Comparison of ENCODE assay signal across 8 cellular contexts in the genomic region with DNA sequence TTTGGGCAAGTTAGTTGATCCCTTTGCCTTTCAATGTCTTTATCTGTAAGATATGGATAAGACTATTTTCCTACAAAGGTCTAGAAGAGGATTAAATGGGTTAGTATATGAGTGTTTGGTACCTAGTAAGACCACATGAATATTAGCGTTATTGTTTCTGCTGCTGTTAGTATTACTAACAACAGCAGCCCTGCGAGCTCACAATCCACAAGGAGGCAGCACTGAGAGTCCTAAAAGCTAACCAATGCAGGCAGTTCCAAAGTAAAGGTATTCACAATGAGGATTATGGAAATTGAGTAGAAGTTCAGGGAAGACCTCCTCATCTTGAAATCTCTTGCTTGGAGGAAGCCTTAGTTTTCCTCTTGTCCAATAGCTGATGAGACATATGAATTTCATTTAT.
DNase-seq lines count a peak whose midpoint lies in the region; ATAC-seq, FAIRE-seq and TF ChIP-seq lines count a peak whose summit lies in the region.

No MANE protein-coding gene starts in this region.

- H3K4me2 ChIP-seq in H1 (ENCODE audit: insufficient read depth in 1 of 2, low read depth in 2 of 2, low read length in 2 of 2): no peak overlapping the region

- peaks cover 3% of the 10 kb centered on the region for H3K9me3 Mint-ChIP-seq in activated CD8-positive, alpha-beta T cell treated with anti-CD3 and anti-CD28 coated beads for 36 hours
- H3K9me3 Mint-ChIP-seq in activated CD8-positive, alpha-beta T cell treated with anti-CD3 and anti-CD28 coated beads, Interleukin-2, amount 10 ng/mL, durations not matched to agents 7 days and 5 days (ENCODE audit: insufficient read depth): no peaks in the 10 kb centered on the region
- no peaks in the 10 kb centered on the region for H3K9me3 Mint-ChIP-seq in activated naive CD8-positive, alpha-beta T cell treated with anti-CD3 and anti-CD28 coated beads for 36 hours

- H3K4me1 ChIP-seq in H1 (replicated peaks in 1 of 4; ENCODE audit: control insufficient read depth in 3 of 4, insufficient read depth in 4 of 4, low read length in 3 of 4) (no peaks in the 10 kb centered on the region), small intestine (ENCODE audit: control insufficient read depth in 2 of 2, insufficient read depth in 1 of 2, low read depth in 1 of 2, low read length in 1 of 2) (no peaks in the 10 kb centered on the region)

- no peak overlapping the region for H4K8ac ChIP-seq in H1 (ENCODE audit: extremely low read depth, insufficient read depth, low read length)

- H3K79me1 ChIP-seq in H1 (ENCODE audit: low read depth, low read length): no peaks in the 10 kb centered on the region

- no peak overlapping the region for H4K5ac ChIP-seq in H1 (ENCODE audit: insufficient read length, low read depth, low read length)

- H3K23me2 ChIP-seq in H1 (ENCODE audit: low read depth, low read length): no peaks in the 10 kb centered on the region; the same call in 1 of the 2 replicates

- no peak overlapping the region for H3K4me3 ChIP-seq in NB4 (ENCODE audit: low read depth, low read length)
- H3K4me3 ChIP-seq in H1 (ENCODE audit: extremely low read depth in 1 of 4, insufficient read depth in 2 of 4, low read depth in 3 of 4, low read length in 4 of 4): no peak overlapping the region
- no peak overlapping the region for H3K4me3 ChIP-seq in small intestine (ENCODE audit: low read depth in 1 of 2, low read length in 2 of 2)

- H3K27ac ChIP-seq in H1 (ENCODE audit: low read depth, low read length): no peak overlapping the region
- no peak overlapping the region for H3K27ac ChIP-seq in small intestine (ENCODE audit: low read depth in 1 of 2, low read length in 1 of 2)

- no peak for TF ChIP-seq EP300 in H1 (IDR thresholded peaks at IDR 0.05; ENCODE audit: borderline replicate concordance in 1 of 2, low read depth in 2 of 2, low read length in 2 of 2)

- peak; percentile 13 for DNase-seq in activated CD8-positive, alpha-beta T cell treated with anti-CD3 and anti-CD28 coated beads for 36 hours
- no peak for DNase-seq in activated CD8-positive, alpha-beta T cell treated with anti-CD3 and anti-CD28 coated beads, Interleukin-2, amount 10 ng/mL, durations not matched to agents 7 days and 5 days
- DNase-seq in NB4 (ENCODE audit: low read depth) (peak; percentile 39), H1 (ENCODE audit: low read depth in 1 of 2, low spot score in 2 of 2) (peak in 1 of 2 experiments; percentile 52), small intestine (peak; percentile 7), NCI-H345 (lab: John Stamatoyannopoulos, UW) (no peak), mucosa of gallbladder (ENCODE audit: low spot score) (no peak)
- DNase-seq in activated naive CD8-positive, alpha-beta T cell treated with anti-CD3 and anti-CD28 coated beads for 36 hours: no peak

- H3K36me3 ChIP-seq in H1 (ENCODE audit: control insufficient read depth in 2 of 4, insufficient read depth in 4 of 4, low read length in 3 of 4) (no peaks in the 10 kb centered on the region), small intestine (ENCODE audit: control insufficient read depth in 2 of 2, insufficient read depth in 2 of 2, low read length in 2 of 2) (no peaks in the 10 kb centered on the region)

- H3K27ac Mint-ChIP-seq in activated CD8-positive, alpha-beta T cell treated with anti-CD3 and anti-CD28 coated beads for 36 hours: no peak overlapping the region
- H3K27ac Mint-ChIP-seq in activated CD8-positive, alpha-beta T cell treated with anti-CD3 and anti-CD28 coated beads, Interleukin-2, amount 10 ng/mL, durations not matched to agents 7 days and 5 days: no peak overlapping the region
- no peak overlapping the region for H3K27ac Mint-ChIP-seq in activated naive CD8-positive, alpha-beta T cell treated with anti-CD3 and anti-CD28 coated beads for 36 hours

- H3K56ac ChIP-seq in H1 (replicated peaks; ENCODE audit: insufficient read length, low read depth, low read length): no peak overlapping the region

- no peak overlapping the region for H3K18ac ChIP-seq in H1 (ENCODE audit: extremely low read depth, low read length)

- no peak overlapping the region for H3K9ac ChIP-seq in H1 (replicated peaks in 1 of 4; ENCODE audit: extremely low read depth in 1 of 4, low read depth in 3 of 4, low read length in 3 of 4)

- intact Hi-C loops in activated CD8-positive, alpha-beta T cell treated with anti-CD3 and anti-CD28 coated beads for 36 hours (cut with micrococcal nuclease): no loop called here

- H3K27me3 Mint-ChIP-seq in activated CD8-positive, alpha-beta T cell treated with anti-CD3 and anti-CD28 coated beads for 36 hours: no peaks in the 10 kb centered on the region
- H3K27me3 Mint-ChIP-seq in activated CD8-positive, alpha-beta T cell treated with anti-CD3 and anti-CD28 coated beads, Interleukin-2, amount 10 ng/mL, durations not matched to agents 7 days and 5 days (ENCODE audit: low read depth): no peaks in the 10 kb centered on the region
- H3K27me3 Mint-ChIP-seq in activated naive CD8-positive, alpha-beta T cell treated with anti-CD3 and anti-CD28 coated beads for 36 hours: no peaks in the 10 kb centered on the region

- no peak overlapping the region for H2BK15ac ChIP-seq in H1 (ENCODE audit: low read length)

- no peaks in the 10 kb centered on the region for H3K79me2 ChIP-seq in H1 (ENCODE audit: control insufficient read depth in 1 of 2, insufficient read depth in 2 of 2, low read length in 2 of 2)

- 59% methylated on average over 2 of the region's 2 CpGs; no CpG with 5 or more reads in 1 of the 2 experiments for WGBS in H1 (ENCODE audit: extremely low coverage in 1 of 2, insufficient coverage in 1 of 2, insufficient read length in 1 of 2, insufficient replicate concordance in 2 of 2, low coverage in 1 of 2, low lambda C conversion rate in 2 of 2, missing lambda C conversion rate in 1 of 2), 2 experiments
- 52 to 64% (median 53%) methylated on average over 2 of the region's 2 CpGs for WGBS in small intestine, 3 donors

- H2AK5ac ChIP-seq in H1 (ENCODE audit: low read depth, low read length): no peak overlapping the region

- H2BK20ac ChIP-seq in H1 (ENCODE audit: low read length): no peak overlapping the region

- no peak overlapping the region for H3K4me3 Mint-ChIP-seq in activated CD8-positive, alpha-beta T cell treated with anti-CD3 and anti-CD28 coated beads for 36 hours
- no peak overlapping the region for H3K4me3 Mint-ChIP-seq in activated CD8-positive, alpha-beta T cell treated with anti-CD3 and anti-CD28 coated beads, Interleukin-2, amount 10 ng/mL, durations not matched to agents 7 days and 5 days
- no peak overlapping the region for H3K4me3 Mint-ChIP-seq in activated naive CD8-positive, alpha-beta T cell treated with anti-CD3 and anti-CD28 coated beads for 36 hours

- no peak for TF ChIP-seq CTCF in activated CD8-positive, alpha-beta T cell treated with anti-CD3 and anti-CD28 coated beads for 36 hours (IDR thresholded peaks at IDR 0.05)
- TF ChIP-seq CTCF in NB4 (IDR thresholded peaks at IDR 0.05; ENCODE audit: low read depth, low read length) (peak; percentile 77), H1 (IDR thresholded peaks at IDR 0.05; ENCODE audit: control extremely low read depth in 1 of 3, insufficient read depth in 1 of 3, low read depth in 1 of 3, low read length in 3 of 3) (peak in 2 of 3 experiments; percentile 63 to 79; a peak in 3 of 4 replicates)

- H3K9me3 ChIP-seq in H1 (ENCODE audit: insufficient read depth in 2 of 2, low read depth in 1 of 2, low read length in 1 of 2) (no peaks in the 10 kb centered on the region), small intestine (ENCODE audit: control insufficient read depth, low read depth) (no peaks in the 10 kb centered on the region)

- H3K14ac ChIP-seq in H1 (ENCODE audit: insufficient read length): no peak overlapping the region

- ATAC-seq in activated CD8-positive, alpha-beta T cell treated with anti-CD3 and anti-CD28 coated beads for 36 hours: no peak
- no peak for ATAC-seq in activated CD8-positive, alpha-beta T cell treated with anti-CD3 and anti-CD28 coated beads, Interleukin-2, amount 10 ng/mL, durations not matched to agents 7 days and 5 days

- TF ChIP-seq POLR2A in NB4 (IDR thresholded peaks at IDR 0.05; ENCODE audit: extremely low read depth, insufficient read length) (no peak), H1 (IDR thresholded peaks at IDR 0.05; ENCODE audit: control extremely low read depth in 1 of 2, low read depth in 2 of 2, low read length in 2 of 2) (no peak)

- no peaks in the 10 kb centered on the region for H3K4me1 Mint-ChIP-seq in activated CD8-positive, alpha-beta T cell treated with anti-CD3 and anti-CD28 coated beads for 36 hours (ENCODE audit: low read depth)
- no peaks in the 10 kb centered on the region for H3K4me1 Mint-ChIP-seq in activated CD8-positive, alpha-beta T cell treated with anti-CD3 and anti-CD28 coated beads, Interleukin-2, amount 10 ng/mL, durations not matched to agents 7 days and 5 days (ENCODE audit: low read depth)
- H3K4me1 Mint-ChIP-seq in activated naive CD8-positive, alpha-beta T cell treated with anti-CD3 and anti-CD28 coated beads for 36 hours: no peaks in the 10 kb centered on the region

- CTCF ChIA-PET in activated CD8-positive, alpha-beta T cell treated with anti-CD3 and anti-CD28 coated beads for 36 hours (lab: Charles Lee): no interaction called here
- CTCF ChIA-PET in activated CD8-positive, alpha-beta T cell treated with anti-CD3 and anti-CD28 coated beads, Interleukin-2, amount 10 ng/mL, durations not matched to agents 7 days and 5 days (lab: Charles Lee): no interaction called here
- CTCF ChIA-PET in H1 (lab: Charles Lee; ENCODE audit: partially characterized antibody): interaction anchor here (0.6 to 2.9 kb wide), 25 partner anchors 9 to 864 kb away, joined by 3 to 17 read pairs (median 4); no protein-coding TSS in a partner anchor

- peak; percentile 61 to 69 for TF ChIP-seq RAD21 in H1 (IDR thresholded peaks at IDR 0.05 in 1 of 2, conservative IDR thresholded peaks at IDR 0.05 in 1 of 2; ENCODE audit: low read depth in 2 of 2, low read length in 2 of 2)

- H3K36me3 Mint-ChIP-seq in activated CD8-positive, alpha-beta T cell treated with anti-CD3 and anti-CD28 coated beads for 36 hours (ENCODE audit: low read depth): no peaks in the 10 kb centered on the region
- H3K36me3 Mint-ChIP-seq in activated CD8-positive, alpha-beta T cell treated with anti-CD3 and anti-CD28 coated beads, Interleukin-2, amount 10 ng/mL, durations not matched to agents 7 days and 5 days (ENCODE audit: low read depth): no peaks in the 10 kb centered on the region
- no peaks in the 10 kb centered on the region for H3K36me3 Mint-ChIP-seq in activated naive CD8-positive, alpha-beta T cell treated with anti-CD3 and anti-CD28 coated beads for 36 hours

- FAIRE-seq in H1 (lab: Jason Lieb, UNC) (peak; percentile 90), small intestine (lab: Jason Lieb, UNC) (no peak)

- no peak overlapping the region for H2AFZ ChIP-seq in H1 (ENCODE audit: low read length)

- H2BK120ac ChIP-seq in H1 (replicated peaks; ENCODE audit: low read depth, low read length): no peak overlapping the region

- no peak overlapping the region for H2BK12ac ChIP-seq in H1 (ENCODE audit: low read depth, low read length)

- no peaks in the 10 kb centered on the region for H4K20me1 ChIP-seq in H1 (replicated peaks in 1 of 2; ENCODE audit: control insufficient read depth in 1 of 2, insufficient read depth in 2 of 2, low read length in 2 of 2)

- H3K27me3 ChIP-seq in H1 (replicated peaks in 1 of 4; ENCODE audit: control insufficient read depth in 3 of 4, extremely low read depth in 1 of 4, insufficient read depth in 3 of 4, low read length in 3 of 4): no peaks in the 10 kb centered on the region
- peaks cover 0 to 2% of the 10 kb centered on the region in 2 donors for H3K27me3 ChIP-seq in small intestine (ENCODE audit: control insufficient read depth in 2 of 2, insufficient read depth in 2 of 2, low read length in 2 of 2)

- H4K91ac ChIP-seq in H1 (replicated peaks; ENCODE audit: insufficient read length, low read length): no peak overlapping the region

- H2BK5ac ChIP-seq in H1 (ENCODE audit: low read depth, low read length): no peak overlapping the region

- H3K4ac ChIP-seq in H1 (replicated peaks; ENCODE audit: insufficient read length, low read depth, low read length): no peak overlapping the region

- POLR2A ChIA-PET in activated CD8-positive, alpha-beta T cell treated with anti-CD3 and anti-CD28 coated beads for 36 hours (lab: Charles Lee): no interaction called here
- POLR2A ChIA-PET in activated CD8-positive, alpha-beta T cell treated with anti-CD3 and anti-CD28 coated beads, Interleukin-2, amount 10 ng/mL, durations not matched to agents 7 days and 5 days (lab: Charles Lee): no interaction called here
- POLR2A ChIA-PET in H1 (lab: Charles Lee; ENCODE audit: partially characterized antibody): no interaction called here

- H3K23ac ChIP-seq in H1 (ENCODE audit: insufficient read length): no peak overlapping the region

Comparison
In these comparisons a context has a peak if more than half of its experiments do, and no peak if none do; other contexts are left out.
1. DNase-seq: peak in activated CD8-positive, alpha-beta T cell treated with anti-CD3 and anti-CD28 coated beads for 36 hours (single experiment), NB4 (single experiment) and small intestine (single experiment); none in activated CD8-positive, alpha-beta T cell treated with anti-CD3 and anti-CD28 coated beads, Interleukin-2, amount 10 ng/mL, durations not matched to agents 7 days and 5 days (single experiment), activated naive CD8-positive, alpha-beta T cell treated with anti-CD3 and anti-CD28 coated beads for 36 hours (single experiment), NCI-H345 (single experiment) and mucosa of gallbladder (single experiment).